In genomic region chr11:95989780-95990179, GRCh38 we compare ENCODE assay signal across 18 cellular contexts.
"Had no signal": no experiment of that assay in that cellular context is flagged by ENCODE, and none has a peak within 500 bp of the region (broad histone marks: within the 10 kb centered on the region; RNA-seq: fewer than 3 reads in every experiment).

No MANE protein-coding gene starts in this region.

- H3K27me3 Mint-ChIP-seq: progenitor cell of endocrine pancreas had no signal

- H3K4me1 ChIP-seq: colonic mucosa, foreskin keratinocyte, pancreas had no signal

- H3K27me3 ChIP-seq: colonic mucosa, foreskin keratinocyte, pancreas, testis, transverse colon had no signal

- H3K27ac Mint-ChIP-seq: immature natural killer cell, nephron, progenitor cell of endocrine pancreas had no signal

- H3K9me3 ChIP-seq: colonic mucosa, pancreas, testis, transverse colon had no signal

- H3K27ac ChIP-seq: colonic mucosa, foreskin keratinocyte, pancreas, testis, transverse colon had no signal

- H3K9me3 Mint-ChIP-seq: immature natural killer cell, nephron had no signal

- H3K36me3 ChIP-seq: colonic mucosa, pancreas had no signal

- ATAC-seq: foreskin keratinocyte, left ventricle myocardium superior, pancreas, right cardiac atrium had no signal

- H3K4me3 Mint-ChIP-seq: immature natural killer cell, nephron had no signal

- DNase-seq: cerebellar nuclear complex; colonic mucosa; dermis blood vessel endothelial cell; erythroblast; foreskin keratinocyte; immature natural killer cell; left ventricle myocardium superior; mesendoderm; occipital lobe; pancreas; right cardiac atrium; stimulated activated CD4-positive, alpha-beta T cell treated with anti-CD3 and anti-CD28 coated beads, Interleukin-2, amount 100 ng/mL, for 48 hours; stimulated activated naive CD4-positive, alpha-beta T cell treated with Interleukin-2 at 50 U/mL for 16 hours; testis; transverse colon had no signal

- H3K4me3 ChIP-seq: colonic mucosa, pancreas, smooth muscle cell, testis, transverse colon had no signal
